In genomic region chr13:23799945-23800344, GRCh38 we compare ENCODE assay signal across 8 cellular contexts.
DNase-seq lines count a peak whose midpoint lies in the region; ATAC-seq and TF ChIP-seq lines count a peak whose summit lies in the region.

No MANE protein-coding gene starts in this region.

- H3K4me1 Mint-ChIP-seq in CD4-positive, alpha-beta T cell (ENCODE audit: low read depth), result peaks cover 36% of the 10 kb centered on the region

- intact Hi-C loops in CD4-positive, alpha-beta T cell (cut with DNase I, micrococcal nuclease), result no loop called here

- peak overlapping the region; percentile 18 for H3K4me3 Mint-ChIP-seq in CD4-positive, alpha-beta T cell

- no peaks in the 10 kb centered on the region for H3K9me3 ChIP-seq in CD4-positive, alpha-beta T cell (ENCODE audit: control insufficient read depth, low read length)

- peak; percentile 91 for ATAC-seq in CD4-positive, alpha-beta T cell (ENCODE audit: poor library complexity)
- ATAC-seq in GM19395 (IDR thresholded peaks at IDR 0.05; ENCODE audit: unreplicated experiment) (peak; percentile 94), HG03280 (IDR thresholded peaks at IDR 0.05; ENCODE audit: unreplicated experiment) (peak; percentile 96), HG02970 (IDR thresholded peaks at IDR 0.05; ENCODE audit: low FRiP score, unreplicated experiment) (no peak)

- POLR2A ChIA-PET in CD4-positive, alpha-beta T cell (lab: Charles Lee), result no interaction called here

- no peak for TF ChIP-seq CTCF in CD4-positive, alpha-beta T cell (IDR thresholded peaks at IDR 0.05)

- H3K9me3 Mint-ChIP-seq in CD4-positive, alpha-beta T cell, result no peaks in the 10 kb centered on the region

- no peaks in the 10 kb centered on the region for H3K27me3 Mint-ChIP-seq in CD4-positive, alpha-beta T cell

- peak overlapping the region; percentile 85 for H3K27ac Mint-ChIP-seq in CD4-positive, alpha-beta T cell

- H3K27ac ChIP-seq in CD4-positive, alpha-beta T cell (ENCODE audit: low read depth, low read length), result no peak overlapping the region

- no peak for DNase-seq in CD4-positive, alpha-beta T cell
- DNase-seq in fibroblast of gingiva (ENCODE audit: low read depth) (peak; percentile 8), NCI-H1436 treated with DMSO at 0.1 percent for 48 hours (lab: John Stamatoyannopoulos, UW) (no peak)
- no peak for DNase-seq in activated CD8-positive, alpha-beta memory T cell treated with anti-CD3 and anti-CD28 coated beads, Interleukin-2, amount 50 U/mL, for 4 hours
- DNase-seq in stimulated activated CD4-positive, alpha-beta T cell treated with anti-CD3 and anti-CD28 coated beads, Interleukin-2, amount 100 ng/mL, for 48 hours, result no peak

- H3K36me3 Mint-ChIP-seq in CD4-positive, alpha-beta T cell (ENCODE audit: low read depth), result peaks cover 61% of the 10 kb centered on the region

- no peaks in the 10 kb centered on the region for H3K27me3 ChIP-seq in CD4-positive, alpha-beta T cell (ENCODE audit: control insufficient read depth, insufficient read depth, low read length)

- CTCF ChIA-PET in CD4-positive, alpha-beta T cell (lab: Charles Lee), result no interaction called here
